ENCODE assay signal across 17 cellular contexts in genomic region chr19:38228005-38228377, GRCh38. TPM values are rescaled to one million over a fixed set of nuclear protein-coding genes. Genes with fewer than 3 reads are reported as not detected.
DNase-seq lines count a peak whose midpoint lies in the region; ATAC-seq and TF ChIP-seq lines count a peak whose summit lies in the region.
"Had no signal": no experiment of that assay in that cellular context is flagged by ENCODE, and none has a peak within 500 bp of the region (broad histone marks: within the 10 kb centered on the region; RNA-seq: fewer than 3 reads in every experiment).

No MANE protein-coding gene starts in this region.

- no peaks in the 10 kb centered on the region for H3K36me3 Mint-ChIP-seq in activated naive CD8-positive, alpha-beta T cell treated with anti-CD3 and anti-CD28 coated beads, Interleukin-2, amount 50 U/mL, for 24 hours (ENCODE audit: low read depth)
- H3K36me3 Mint-ChIP-seq: activated CD8-positive, alpha-beta memory T cell treated with anti-CD3 and anti-CD28 coated beads, Interleukin-2, amount 10 ng/mL, durations not matched to agents 7 days and 5 days; activated naive CD4-positive, alpha-beta T cell treated with anti-CD3 and anti-CD28 coated beads, Interleukin-2, amount 50 U/mL, for 24 hours; naive B cell had no signal

- no peaks in the 10 kb centered on the region for H4K20me1 ChIP-seq in neural cell (ENCODE audit: insufficient read depth)

- POLR2A ChIA-PET in HEK293 (lab: Yijun Ruan, JAX) = no interaction called here

- H2AFZ ChIP-seq in neural cell (ENCODE audit: low read depth, low read length) = no peak overlapping the region

- peaks cover 48% of the 10 kb centered on the region for H3K79me2 ChIP-seq in neural cell (replicated peaks; ENCODE audit: insufficient read depth, low read length)

- H3K9me3 Mint-ChIP-seq in activated naive CD8-positive, alpha-beta T cell treated with anti-CD3 and anti-CD28 coated beads, Interleukin-2, amount 50 U/mL, for 24 hours = no peaks in the 10 kb centered on the region
- H3K9me3 Mint-ChIP-seq: activated naive CD4-positive, alpha-beta T cell treated with anti-CD3 and anti-CD28 coated beads, Interleukin-2, amount 50 U/mL, for 24 hours; stimulated activated naive CD8-positive, alpha-beta T cell treated with anti-CD3 and anti-CD28 coated beads, Interleukin-15, amount 100 ng/mL, for 72 hours had no signal

- no peaks in the 10 kb centered on the region for H3K9me3 ChIP-seq in HEK293 (ENCODE audit: control insufficient read depth, insufficient read depth, low read depth, low read length)
- no peaks in the 10 kb centered on the region for H3K9me3 ChIP-seq in neural cell (ENCODE audit: low read length)
- H3K9me3 ChIP-seq: right lobe of liver had no signal

- CTCF ChIA-PET in HEK293 (lab: Yijun Ruan, JAX) = interaction anchor here (0.7 to 23.5 kb wide), 11 partner anchors 16 to 326 kb away, joined by 3 to 316 read pairs (median 4); partner anchors contain the start of genes CATSPERG, PSMD8, SIPA1L3 and WDR87

- H3K4me3 ChIP-seq in HEK293 (ENCODE audit: low read depth, low read length) (no peak overlapping the region), neural cell (ENCODE audit: low read length) (peak overlapping the region; percentile 100)
- H3K4me3 ChIP-seq: right lobe of liver had no signal

- ATAC-seq in activated naive CD8-positive, alpha-beta T cell treated with anti-CD3 and anti-CD28 coated beads, Interleukin-2, amount 50 U/mL, for 24 hours = no peak
- ATAC-seq in HG03469 (IDR thresholded peaks at IDR 0.05; ENCODE audit: unreplicated experiment) = no peak
- ATAC-seq: activated CD8-positive, alpha-beta memory T cell treated with anti-CD3 and anti-CD28 coated beads, Interleukin-2, amount 10 ng/mL, durations not matched to agents 7 days and 5 days; left ventricle myocardium superior; right lobe of liver; stimulated activated naive CD8-positive, alpha-beta T cell treated with anti-CD3 and anti-CD28 coated beads, Interleukin-15, amount 100 ng/mL, for 72 hours had no signal

- peak overlapping the region; percentile 80 for H3K4me2 ChIP-seq in neural cell (ENCODE audit: low read length)

- H3K36me3 ChIP-seq in HEK293 (ENCODE audit: control insufficient read depth in 2 of 2, insufficient read depth in 1 of 2, low read length in 2 of 2) (no peaks in the 10 kb centered on the region), neural cell (ENCODE audit: insufficient read depth, low read length) (no peaks in the 10 kb centered on the region)
- H3K36me3 ChIP-seq: right lobe of liver had no signal

- peaks cover 23% of the 10 kb centered on the region for H3K4me1 Mint-ChIP-seq in activated naive CD8-positive, alpha-beta T cell treated with anti-CD3 and anti-CD28 coated beads, Interleukin-2, amount 50 U/mL, for 24 hours

- TF ChIP-seq EP300 in neural cell (conservative IDR thresholded peaks at IDR 0.05; ENCODE audit: poor library complexity, severe bottlenecking) = no peak

- H3K4me1 ChIP-seq in HEK293 (ENCODE audit: control insufficient read depth, insufficient read depth, low read length) = peaks cover 16% of the 10 kb centered on the region
- H3K4me1 ChIP-seq: right lobe of liver had no signal

- DNase-seq in NCI-H146 (lab: John Stamatoyannopoulos, UW) (peak; percentile 44), NCI-H146 treated with DMSO at 0.1 percent for 48 hours (lab: John Stamatoyannopoulos, UW; ENCODE audit: unreplicated experiment) (no peak), DMS153 (lab: John Stamatoyannopoulos, UW) (no peak)
- no peak for DNase-seq in activated naive CD8-positive, alpha-beta T cell treated with anti-CD3 and anti-CD28 coated beads, Interleukin-2, amount 50 U/mL, for 24 hours
- no peak for DNase-seq in effector CD4-positive, alpha-beta T cell
- DNase-seq: activated CD8-positive, alpha-beta memory T cell treated with anti-CD3 and anti-CD28 coated beads, Interleukin-2, amount 10 ng/mL, durations not matched to agents 7 days and 5 days; central memory CD4-positive, alpha-beta T cell; naive B cell; NK-92 treated with Interleukin-12 subunit alpha and Interleukin-12 subunit beta, amount 100 ng/mL, for 24 hours; right lobe of liver; stimulated activated naive CD8-positive, alpha-beta T cell treated with anti-CD3 and anti-CD28 coated beads, Interleukin-15, amount 100 ng/mL, for 72 hours had no signal

- no peaks in the 10 kb centered on the region for H3F3A ChIP-seq in neural cell (ENCODE audit: insufficient read depth, low read length, poor library complexity, severe bottlenecking)

- H3K4me3 Mint-ChIP-seq in activated naive CD8-positive, alpha-beta T cell treated with anti-CD3 and anti-CD28 coated beads, Interleukin-2, amount 50 U/mL, for 24 hours = peak overlapping the region; percentile 11
- H3K4me3 Mint-ChIP-seq: activated CD8-positive, alpha-beta memory T cell treated with anti-CD3 and anti-CD28 coated beads, Interleukin-2, amount 10 ng/mL, durations not matched to agents 7 days and 5 days had no signal

- no peaks in the 10 kb centered on the region for H3K9me2 ChIP-seq in neural cell (ENCODE audit: insufficient read depth, low read length)

- H3K27me3 ChIP-seq in neural cell (ENCODE audit: insufficient read depth, low read depth, low read length) = no peaks in the 10 kb centered on the region

- H3K27ac ChIP-seq in HEK293 (ENCODE audit: extremely low read depth, low read depth, low read length) (no peak overlapping the region), neural cell (ENCODE audit: low read length) (peak overlapping the region; percentile 79)
- H3K27ac ChIP-seq: epithelial cell of prostate, right lobe of liver had no signal

- H3K27me3 Mint-ChIP-seq in activated naive CD8-positive, alpha-beta T cell treated with anti-CD3 and anti-CD28 coated beads, Interleukin-2, amount 50 U/mL, for 24 hours = peaks cover 68% of the 10 kb centered on the region

- TF ChIP-seq RAD21 in neural cell (conservative IDR thresholded peaks at IDR 0.05) = no peak

- peak overlapping the region; percentile 100 for H3K9ac ChIP-seq in neural cell (ENCODE audit: low read length)

- H3K27ac Mint-ChIP-seq in activated naive CD8-positive, alpha-beta T cell treated with anti-CD3 and anti-CD28 coated beads, Interleukin-2, amount 50 U/mL, for 24 hours = no peak overlapping the region
- H3K27ac Mint-ChIP-seq: activated CD8-positive, alpha-beta memory T cell treated with anti-CD3 and anti-CD28 coated beads, Interleukin-2, amount 10 ng/mL, durations not matched to agents 7 days and 5 days; stimulated activated naive CD8-positive, alpha-beta T cell treated with anti-CD3 and anti-CD28 coated beads, Interleukin-15, amount 100 ng/mL, for 72 hours had no signal

- TF ChIP-seq CTCF in HEK293 (tag by site-specific recombination; IDR thresholded peaks at IDR 0.05) (no peak), neural cell (IDR thresholded peaks at IDR 0.05; ENCODE audit: poor library complexity, severe bottlenecking) (no peak)

TF ChIP-seq in HEK293, 187 proteins besides CTCF, POLR2A, EP300 and RAD21:
- TF ChIP-seq ZNF112 (tag by site-specific recombination; IDR thresholded peaks at IDR 0.05) (no peak), EGR2 (tag by site-specific recombination; IDR thresholded peaks at IDR 0.05; ENCODE audit: low read depth) (peak; percentile 83), ZBTB48 (tag by site-specific recombination; IDR thresholded peaks at IDR 0.05) (0 out of 2 replicates have a peak, but pooled peaks have one; percentile 17), REPIN1 (tag by site-specific recombination; IDR thresholded peaks at IDR 0.05; ENCODE audit: low read depth) (no peak), ZFHX2 (tag by site-specific recombination; conservative IDR thresholded peaks at IDR 0.05) (peak; percentile 90), ZNF777 (tag by site-specific recombination; IDR thresholded peaks at IDR 0.05; ENCODE audit: borderline replicate concordance) (no peak)
TF ChIP-seq in HEK293: peak in this region for 3.

TF ChIP-seq in neural cell, 6 proteins besides CTCF, POLR2A, EP300 and RAD21:
- TF ChIP-seq MXI1 (conservative IDR thresholded peaks at IDR 0.05; ENCODE audit: poor library complexity, severe bottlenecking) = peak; percentile 37
- no peak for TF ChIP-seq SMC3 (conservative IDR thresholded peaks at IDR 0.05; ENCODE audit: poor library complexity)
TF ChIP-seq in neural cell: peak in this region for 1.

RNA-seq across cellular contexts. Expression of gene DPF1, which starts 4.0 kb away (rescaled TPM):
- polyA plus RNA-seq in neural cell = 118 and 132 TPM in 2 replicates
- 48.9 and 54.5 TPM in 2 replicates for polyA minus RNA-seq in neural cell

RNA-seq across cellular contexts. Expression of gene PPP1R14A, which starts 28.2 kb away (rescaled TPM):
- not detected in 2 replicates for polyA plus RNA-seq in neural cell
- polyA minus RNA-seq in neural cell = not detected in 2 replicates

RNA-seq across cellular contexts. Expression of gene SPINT2, which starts 36.4 kb away (rescaled TPM):
- 236 and 378 TPM in 2 replicates for polyA plus RNA-seq in neural cell
- 121 and 122 TPM in 2 replicates for polyA minus RNA-seq in neural cell
